In genomic region chr4:8029689-8030088, GRCh38 we compare ENCODE assay signal across 21 cellular contexts.
DNase-seq lines count a peak whose midpoint lies in the region; ATAC-seq and TF ChIP-seq lines count a peak whose summit lies in the region.
"Had no signal": no experiment of that assay in that cellular context is flagged by ENCODE, and none has a peak within 500 bp of the region (broad histone marks: within the 10 kb centered on the region; RNA-seq: fewer than 3 reads in every experiment).

No MANE protein-coding gene starts in this region.

- H3K36me3 Mint-ChIP-seq in glutamatergic neuron (ENCODE audit: unreplicated experiment), result no peaks in the 10 kb centered on the region
- H3K36me3 Mint-ChIP-seq: activated naive CD4-positive, alpha-beta T cell treated with anti-CD3 and anti-CD28 coated beads, Interleukin-2, amount 50 U/mL, for 72 hours had no signal

- no peak overlapping the region for H3K4me2 ChIP-seq in PC-9

- no peak overlapping the region for H3K4me3 Mint-ChIP-seq in glutamatergic neuron (ENCODE audit: unreplicated experiment)
- H3K4me3 Mint-ChIP-seq: activated B cell treated with CpG ODN at 0.5 μM for 24 hours; activated T-cell treated with anti-CD3 and anti-CD28 coated beads, Interleukin-2, amount 50 U/mL, for 72 hours; stimulated activated naive CD8-positive, alpha-beta T cell treated with anti-CD3 and anti-CD28 coated beads, Interleukin-15, Interleukin-2, amounts not matched to agents 100 ng/mL and 50 ng/mL, for 24 hours; T-helper 2 cell treated with Interferon-gamma antibody and Interleukin-4, amounts not matched to agents 5 μg/mL and 100 μg/mL, for 36 hours had no signal

- ATAC-seq in gastrocnemius medialis, result peak; percentile 21 to 67
- ATAC-seq: activated naive CD4-positive, alpha-beta T cell treated with anti-CD3 and anti-CD28 coated beads, Interleukin-2, amount 50 U/mL, for 72 hours; activated T-cell treated with anti-CD3 and anti-CD28 coated beads, Interleukin-2, amount 50 U/mL, for 72 hours; left lobe of liver; mucosa of descending colon had no signal

- no peaks in the 10 kb centered on the region for H3K9me2 ChIP-seq in PC-9 (ENCODE audit: insufficient read depth)

- no peak for TF ChIP-seq CTCF in PC-9 (conservative IDR thresholded peaks at IDR 0.05)
- TF ChIP-seq CTCF in glutamatergic neuron (IDR thresholded peaks at IDR 0.05; ENCODE audit: partially characterized antibody, unreplicated experiment), result no peak
- no peak for TF ChIP-seq CTCF in gastrocnemius medialis (IDR thresholded peaks at IDR 0.05 in 4 of 5, conservative IDR thresholded peaks at IDR 0.05 in 1 of 5)

- TF ChIP-seq POLR2A in gastrocnemius medialis (IDR thresholded peaks at IDR 0.05), result no peak

- H3K4me3 ChIP-seq in PC-9, result no peak overlapping the region
- no peak overlapping the region for H3K4me3 ChIP-seq in gastrocnemius medialis
- H3K4me3 ChIP-seq: HAP-1, mucosa of descending colon, transverse colon had no signal

- in situ Hi-C loops in gastrocnemius medialis (cut with MboI; ENCODE audit: low sequenced_read_pairs in 4 of 4), result no loop called here

- DNase-seq in NCI-H510A (lab: John Stamatoyannopoulos, UW) (peak; percentile 50), NCI-H510A treated with DMSO at 0.1 percent for 48 hours (lab: John Stamatoyannopoulos, UW) (no peak), PC-9 (peak; percentile 36 to 50), glutamatergic neuron (peak; percentile 70), gastrocnemius medialis (peak; percentile 29 to 76), GM19238 (ENCODE audit: insufficient read length, low spot score) (no peak), T-helper 1 cell (no peak)
- DNase-seq in activated CD4-positive, alpha-beta T cell treated with anti-CD3 and anti-CD28 coated beads for 48 hours, result no peak
- DNase-seq: activated B cell treated with CpG ODN at 0.5 μM for 24 hours; activated T-cell treated with anti-CD3 and anti-CD28 coated beads, Interleukin-2, amount 50 U/mL, for 72 hours; foreskin melanocyte; Karpas-422; mucosa of descending colon; NCI-H1436 treated with DMSO at 0.1 percent for 48 hours; stimulated activated CD4-positive, alpha-beta T cell treated with anti-CD3 and anti-CD28 coated beads, Interleukin-2, amount 100 ng/mL, for 24 hours; transverse colon had no signal

- BruUV-seq in PC-9 (replicated peaks; lab: Mats Ljungman, UMichigan), result no TSS peak

- H3K27me3 ChIP-seq in PC-9 (ENCODE audit: insufficient read depth, low read depth) (no peaks in the 10 kb centered on the region), gastrocnemius medialis (no peaks in the 10 kb centered on the region)
- H3K27me3 ChIP-seq: transverse colon had no signal

- peaks cover 6% of the 10 kb centered on the region for H3K27me3 Mint-ChIP-seq in glutamatergic neuron (ENCODE audit: unreplicated experiment)
- H3K27me3 Mint-ChIP-seq: stimulated activated naive CD8-positive, alpha-beta T cell treated with anti-CD3 and anti-CD28 coated beads, Interleukin-15, Interleukin-2, amounts not matched to agents 100 ng/mL and 50 ng/mL, for 24 hours had no signal

- CTCF ChIA-PET in PC-9 (lab: Charles Lee), result interaction anchor here (0.6 kb wide), 1 partner anchor 138 kb away, joined by 15 read pairs; no protein-coding TSS in a partner anchor

- H3K4me1 Mint-ChIP-seq in glutamatergic neuron (ENCODE audit: low read depth, unreplicated experiment), result peaks cover 15% of the 10 kb centered on the region
- H3K4me1 Mint-ChIP-seq: activated B cell treated with CpG ODN at 0.5 μM for 24 hours had no signal

- H3K9me3 Mint-ChIP-seq in glutamatergic neuron (ENCODE audit: unreplicated experiment), result peaks cover 7% of the 10 kb centered on the region
- H3K9me3 Mint-ChIP-seq: activated B cell treated with CpG ODN at 0.5 μM for 24 hours; activated naive CD4-positive, alpha-beta T cell treated with anti-CD3 and anti-CD28 coated beads, Interleukin-2, amount 50 U/mL, for 72 hours; activated T-cell treated with anti-CD3 and anti-CD28 coated beads, Interleukin-2, amount 50 U/mL, for 72 hours; stimulated activated naive CD8-positive, alpha-beta T cell treated with anti-CD3 and anti-CD28 coated beads, Interleukin-15, Interleukin-2, amounts not matched to agents 100 ng/mL and 50 ng/mL, for 24 hours; T-helper 2 cell treated with Interferon-gamma antibody and Interleukin-4, amounts not matched to agents 5 μg/mL and 100 μg/mL, for 36 hours had no signal

- no peaks in the 10 kb centered on the region for H3K4me1 ChIP-seq in PC-9 (replicated peaks; ENCODE audit: insufficient read depth)
- H3K4me1 ChIP-seq in gastrocnemius medialis, result no peaks in the 10 kb centered on the region
- H3K4me1 ChIP-seq: HAP-1, transverse colon had no signal

- H4K20me1 ChIP-seq in PC-9 (ENCODE audit: insufficient read depth), result no peaks in the 10 kb centered on the region

- no peak overlapping the region for H3K27ac ChIP-seq in PC-9
- H3K27ac ChIP-seq in gastrocnemius medialis, result peak overlapping the region; percentile 42 to 69 (median 58)
- H3K27ac ChIP-seq: transverse colon had no signal

- H3F3A ChIP-seq in PC-9 (ENCODE audit: insufficient read depth, low read depth), result no peaks in the 10 kb centered on the region

- H3K79me2 ChIP-seq in PC-9 (ENCODE audit: low read depth), result no peaks in the 10 kb centered on the region

- H3K36me3 ChIP-seq in PC-9 (ENCODE audit: low read depth) (no peaks in the 10 kb centered on the region), gastrocnemius medialis (peaks cover 0 to 92% of the 10 kb centered on the region in 2 donors)
- H3K36me3 ChIP-seq: HAP-1, transverse colon had no signal

- intact Hi-C loops in PC-9 (cut with micrococcal nuclease; ENCODE audit: unreplicated experiment) (loop anchor here (10.0 kb wide), 1 partner anchor 375 kb away; no protein-coding TSS in a partner anchor), gastrocnemius medialis (cut with DNase I; ENCODE audit: low total_unique reads) (no loop called here)

- POLR2A ChIA-PET in PC-9 (lab: Charles Lee; ENCODE audit: unreplicated experiment), result no interaction called here

- H2AFZ ChIP-seq in PC-9, result no peak overlapping the region

- peak overlapping the region; percentile 59 for H3K27ac Mint-ChIP-seq in glutamatergic neuron (ENCODE audit: unreplicated experiment)
- H3K27ac Mint-ChIP-seq: activated B cell treated with CpG ODN at 0.5 μM for 24 hours; activated naive CD4-positive, alpha-beta T cell treated with anti-CD3 and anti-CD28 coated beads, Interleukin-2, amount 50 U/mL, for 72 hours; activated T-cell treated with anti-CD3 and anti-CD28 coated beads, Interleukin-2, amount 50 U/mL, for 72 hours; stimulated activated naive CD8-positive, alpha-beta T cell treated with anti-CD3 and anti-CD28 coated beads, Interleukin-15, Interleukin-2, amounts not matched to agents 100 ng/mL and 50 ng/mL, for 24 hours; T-helper 2 cell treated with Interferon-gamma antibody and Interleukin-4, amounts not matched to agents 5 μg/mL and 100 μg/mL, for 36 hours had no signal

- H3K9me3 ChIP-seq in PC-9 (ENCODE audit: insufficient read depth, low read depth) (no peaks in the 10 kb centered on the region), gastrocnemius medialis (no peaks in the 10 kb centered on the region)
- H3K9me3 ChIP-seq: HAP-1, mucosa of descending colon, transverse colon had no signal

Comparison
In these comparisons a context has a peak if more than half of its experiments do, and no peak if none do; other contexts are left out.
1. DNase-seq: peak in NCI-H510A (single experiment), PC-9 (2 of 2), glutamatergic neuron (single experiment) and gastrocnemius medialis (2 of 2); none in NCI-H510A treated with DMSO at 0.1 percent for 48 hours (single experiment), GM19238 (single experiment), T-helper 1 cell (0 of 5) and activated CD4-positive, alpha-beta T cell treated with anti-CD3 and anti-CD28 coated beads for 48 hours (single experiment).